Comparison of ENCODE assay signal across 9 cellular contexts in genomic region chr1:109396513-109396839, GRCh38. TPM values are rescaled to one million over a fixed set of nuclear protein-coding genes. Genes with fewer than 3 reads are reported as not detected.
DNase-seq lines count a peak whose midpoint lies in the region; ATAC-seq and TF ChIP-seq lines count a peak whose summit lies in the region.
"Had no signal": no experiment of that assay in that cellular context is flagged by ENCODE, and none has a peak within 500 bp of the region (broad histone marks: within the 10 kb centered on the region; RNA-seq: fewer than 3 reads in every experiment).

No MANE protein-coding gene starts in this region.

- H3K4me1 Mint-ChIP-seq in activated naive CD8-positive, alpha-beta T cell treated with anti-CD3 and anti-CD28 coated beads for 36 hours, result peaks cover 18% of the 10 kb centered on the region

- ATAC-seq in GM18873 (IDR thresholded peaks at IDR 0.05; ENCODE audit: low FRiP score, unreplicated experiment), result no peak
- no peak for ATAC-seq in HG03442 (IDR thresholded peaks at IDR 0.05; ENCODE audit: unreplicated experiment)

- H3K36me3 Mint-ChIP-seq in activated naive CD8-positive, alpha-beta T cell treated with anti-CD3 and anti-CD28 coated beads for 36 hours, result peaks cover 2% of the 10 kb centered on the region

- TF ChIP-seq CTCF in stomach (IDR thresholded peaks at IDR 0.05), result no peak

- H3K27me3 Mint-ChIP-seq in activated naive CD8-positive, alpha-beta T cell treated with anti-CD3 and anti-CD28 coated beads for 36 hours, result peaks cover 44% of the 10 kb centered on the region

- intact Hi-C loops in stomach (cut with DNase I; ENCODE audit: low total_unique reads), result loop anchor here (5.0 kb wide), 1 partner anchor 119 kb away; no protein-coding TSS in a partner anchor

- TF ChIP-seq EP300 in stomach (IDR thresholded peaks at IDR 0.05), result no peak

- no peaks in the 10 kb centered on the region for H3K9me3 ChIP-seq in iPS-20b (ENCODE audit: insufficient read depth, low read depth, low read length)
- H3K9me3 ChIP-seq in stomach, result no peaks in the 10 kb centered on the region

- H3K9ac ChIP-seq in iPS-20b (ENCODE audit: low read depth, low read length), result peak overlapping the region; percentile 75; the same call in 1 of the 2 replicates

- H3K4me3 ChIP-seq in iPS-20b (ENCODE audit: low read length) (peak overlapping the region; percentile 86), stomach (peak overlapping the region; percentile 65 to 89 (median 68))

- H3K27ac ChIP-seq in iPS-20b (ENCODE audit: low read length) (no peak overlapping the region), stomach (peak overlapping the region in 4 of 5 donors; percentile 84 to 90 (median 88))

- no peak overlapping the region for H3K27ac Mint-ChIP-seq in activated naive CD8-positive, alpha-beta T cell treated with anti-CD3 and anti-CD28 coated beads for 36 hours

- no peaks in the 10 kb centered on the region for H3K9me3 Mint-ChIP-seq in activated naive CD8-positive, alpha-beta T cell treated with anti-CD3 and anti-CD28 coated beads for 36 hours

- DNase-seq in NCI-H748 (lab: John Stamatoyannopoulos, UW; ENCODE audit: unreplicated experiment) (peak; percentile 7), NCI-H748 treated with DMSO at 0.1 percent for 48 hours (lab: John Stamatoyannopoulos, UW) (no peak), stomach (no peak)
- no peak for DNase-seq in activated naive CD8-positive, alpha-beta T cell treated with anti-CD3 and anti-CD28 coated beads for 36 hours
- no peak for DNase-seq in activated CD4-positive, CD25-positive, alpha-beta regulatory T cell (lab: John Stamatoyannopoulos, UW)
- DNase-seq: 8988T had no signal

- peaks cover 17% of the 10 kb centered on the region; the same call in 1 of the 2 replicates for H3K36me3 ChIP-seq in iPS-20b (ENCODE audit: insufficient read depth, low read depth, low read length)
- peaks cover under 1 to 16% (median 13%) of the 10 kb centered on the region in 4 donors for H3K36me3 ChIP-seq in stomach

- peak overlapping the region; percentile 84 for H3K4me3 Mint-ChIP-seq in activated naive CD8-positive, alpha-beta T cell treated with anti-CD3 and anti-CD28 coated beads for 36 hours

- 28 to 60% (median 36%) methylated on average over 2 of the region's 2 CpGs for WGBS in stomach, 5 donors

- H3K4me1 ChIP-seq in iPS-20b (ENCODE audit: insufficient read depth, low read length), result peaks cover 16% of the 10 kb centered on the region
- H3K4me1 ChIP-seq in stomach, result peaks cover 43 to 73% (median 56%) of the 10 kb centered on the region in 4 donors

- peaks cover 8% of the 10 kb centered on the region; the same call in 1 of the 2 replicates for H3K27me3 ChIP-seq in iPS-20b (ENCODE audit: insufficient read depth, low read length)
- no peaks in the 10 kb centered on the region for H3K27me3 ChIP-seq in stomach

- no peak for TF ChIP-seq POLR2A in stomach (IDR thresholded peaks at IDR 0.05)

RNA-seq across cellular contexts. Expression of gene SORT1, which starts 1.2 kb away (rescaled TPM):
- 1 to 10 TPM; 5.6 to 6.6 TPM for total RNA-seq in activated naive CD8-positive, alpha-beta T cell treated with anti-CD3 and anti-CD28 coated beads for 36 hours
- total RNA-seq in stomach, result 100 to 1,000 TPM in 1 of 5 donors, 10 to 100 TPM in 4; 35.3 to 481 (median 48.1) TPM
- 10 to 100 TPM in 2 of 3 donors, 1 to 10 TPM in 1; 4.6 to 12.6 (median 10.5) TPM for polyA plus RNA-seq in stomach

RNA-seq across cellular contexts. Expression of gene PSMA5, which starts 29.8 kb away (rescaled TPM):
- 100 to 1,000 TPM; 247 to 252 TPM for total RNA-seq in activated naive CD8-positive, alpha-beta T cell treated with anti-CD3 and anti-CD28 coated beads for 36 hours
- 10 to 100 TPM in 3 of 5 donors, 1 to 10 TPM in 2; 5.3 to 39.3 (median 11.3) TPM for total RNA-seq in stomach
- polyA plus RNA-seq in stomach, result 10 to 100 TPM; 44.7 to 84.2 (median 50.6) TPM

Comparison
In these comparisons a context has a peak if more than half of its experiments do, and no peak if none do; other contexts are left out.
1. RNA of gene SORT1, which starts 1.2 kb away (total RNA-seq): 35.3 to 481 TPM in stomach; 5.6 to 6.6 TPM in activated naive CD8-positive, alpha-beta T cell treated with anti-CD3 and anti-CD28 coated beads for 36 hours; every median in the first group is over 4 times any median in the second.
2. RNA of gene PSMA5, which starts 29.8 kb away (total RNA-seq): 247 to 252 TPM in activated naive CD8-positive, alpha-beta T cell treated with anti-CD3 and anti-CD28 coated beads for 36 hours; 5.3 to 39.3 TPM in stomach; every median in the first group is over 4 times any median in the second.